In the genomic region with DNA sequence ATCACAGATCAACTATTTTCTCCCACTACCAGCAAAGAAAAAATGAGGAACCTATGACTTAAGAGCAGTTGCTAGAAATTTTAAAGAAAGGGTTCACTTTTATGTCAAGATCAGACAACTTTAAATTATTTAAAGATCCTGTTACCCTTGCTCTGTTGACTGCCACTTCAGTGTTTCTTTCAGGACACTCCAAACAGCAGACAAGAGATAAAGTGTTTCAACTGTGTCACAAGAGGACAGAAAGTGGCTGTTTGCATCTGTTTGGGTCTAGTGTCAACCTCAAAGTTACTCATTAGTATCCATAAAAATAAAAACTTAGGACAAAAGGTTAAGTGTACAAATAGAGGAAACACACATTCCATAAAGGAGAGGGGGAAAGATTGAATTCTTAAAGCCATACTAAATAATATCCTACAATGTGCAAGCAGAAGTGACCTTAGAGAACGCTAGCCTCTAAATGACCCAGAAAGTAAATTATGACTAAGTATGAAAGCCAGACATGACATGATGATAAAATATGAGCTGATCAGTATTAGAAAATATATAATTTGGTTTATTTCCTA, we compare ENCODE assay signal across 27 cellular contexts.
"Had no signal": no experiment of that assay in that cellular context is flagged by ENCODE, and none has a peak within 500 bp of the region (broad histone marks: within the 10 kb centered on the region; RNA-seq: fewer than 3 reads in every experiment).

No MANE protein-coding gene starts in this region.

- H3K4me3 Mint-ChIP-seq: activated CD4-positive, alpha-beta memory T cell treated with anti-CD3 and anti-CD28 coated beads, Interleukin-2, amount 10 ng/mL, durations not matched to agents 7 days and 5 days; activated CD4-positive, alpha-beta T cell treated with anti-CD3 and anti-CD28 coated beads, Interleukin-2, amount 10 ng/mL, durations not matched to agents 7 days and 5 days; activated naive CD8-positive, alpha-beta T cell; activated T-cell treated with anti-CD3 and anti-CD28 coated beads, Interleukin-2, amount 50 U/mL, for 4 hours; natural killer cell; T-helper 1 cell treated with Interleukin-12 subunit alpha and Interleukin-12 subunit beta and Interleukin-4 antibody, amounts not matched to agents 30 μg/mL and 1 μg/mL, for 36 hours had no signal

- H3K27ac Mint-ChIP-seq: activated CD4-positive, alpha-beta memory T cell treated with anti-CD3 and anti-CD28 coated beads, Interleukin-2, amount 10 ng/mL, durations not matched to agents 7 days and 5 days; activated CD4-positive, alpha-beta T cell treated with anti-CD3 and anti-CD28 coated beads, Interleukin-2, amount 10 ng/mL, durations not matched to agents 7 days and 5 days; activated naive CD8-positive, alpha-beta T cell; natural killer cell; T-helper 1 cell treated with Interleukin-12 subunit alpha and Interleukin-12 subunit beta and Interleukin-4 antibody, amounts not matched to agents 30 μg/mL and 1 μg/mL, for 36 hours had no signal

- ATAC-seq: activated T-cell treated with anti-CD3 and anti-CD28 coated beads, Interleukin-2, amount 50 U/mL, for 4 hours; body of pancreas; left colon; lower lobe of right lung; natural killer cell; right cardiac atrium; stimulated activated naive CD8-positive, alpha-beta T cell treated with anti-CD3 and anti-CD28 coated beads, Interleukin-15, Interleukin-2, amounts not matched to agents 100 U/mL and 50 U/mL, for 24 hours had no signal

- H3K27ac ChIP-seq: body of pancreas, coronary artery, dorsolateral prefrontal cortex, lower lobe of right lung, skin epidermis, testis, transverse colon had no signal

- H3K9me3 ChIP-seq: body of pancreas, lower lobe of right lung, testis, transverse colon had no signal

- H3K27me3 Mint-ChIP-seq: activated CD4-positive, alpha-beta memory T cell treated with anti-CD3 and anti-CD28 coated beads, Interleukin-2, amount 10 ng/mL, durations not matched to agents 7 days and 5 days; activated CD4-positive, alpha-beta T cell treated with anti-CD3 and anti-CD28 coated beads, Interleukin-2, amount 10 ng/mL, durations not matched to agents 7 days and 5 days; activated naive CD8-positive, alpha-beta T cell had no signal

- H3K27me3 ChIP-seq: body of pancreas, cardiac muscle cell, dorsolateral prefrontal cortex, testis, transverse colon had no signal

- H3K4me3 ChIP-seq: body of pancreas, cardiac muscle cell, coronary artery, dorsolateral prefrontal cortex, lower lobe of right lung, skin epidermis, testis, transverse colon had no signal

- H3K9me3 Mint-ChIP-seq: activated CD4-positive, alpha-beta memory T cell treated with anti-CD3 and anti-CD28 coated beads, Interleukin-2, amount 10 ng/mL, durations not matched to agents 7 days and 5 days; activated CD4-positive, alpha-beta T cell treated with anti-CD3 and anti-CD28 coated beads, Interleukin-2, amount 10 ng/mL, durations not matched to agents 7 days and 5 days; activated T-cell treated with anti-CD3 and anti-CD28 coated beads, Interleukin-2, amount 50 U/mL, for 4 hours; activated T-helper 2 cell treated with anti-CD3 and anti-CD28 coated beads, Interferon-gamma antibody, Interleukin-2, Interleukin-4, amounts not matched to agents 10 μg/mL and 5 μg/mL and 100 μg/mL, durations not matched to agents 14 hours and 24 hours and 36 hours; T-helper 1 cell treated with Interleukin-12 subunit alpha and Interleukin-12 subunit beta and Interleukin-4 antibody, amounts not matched to agents 30 μg/mL and 1 μg/mL, for 36 hours had no signal

- DNase-seq: activated CD4-positive, alpha-beta memory T cell treated with anti-CD3 and anti-CD28 coated beads, Interleukin-2, amount 10 ng/mL, durations not matched to agents 7 days and 5 days; activated CD4-positive, alpha-beta T cell treated with anti-CD3 and anti-CD28 coated beads, Interleukin-2, amount 10 ng/mL, durations not matched to agents 7 days and 5 days; activated CD4-positive, CD25-positive, alpha-beta regulatory T cell treated with anti-CD3 and anti-CD28 coated beads, Interleukin-2, amount 50 U/mL, for 72 hours; activated CD8-positive, alpha-beta memory T cell treated with anti-CD3 and anti-CD28 coated beads, Interleukin-2, amount 50 U/mL, for 48 hours; activated T-cell treated with anti-CD3 and anti-CD28 coated beads, Interleukin-2, amount 50 U/mL, for 4 hours; anterior cingulate cortex; body of pancreas; dorsolateral prefrontal cortex; effector memory CD4-positive, alpha-beta T cell; glutamatergic neuron; hippocampal formation; left colon; lower lobe of right lung; mesenchymal stem cell; natural killer cell; right cardiac atrium; stimulated activated CD4-positive, alpha-beta T cell treated with anti-CD3 and anti-CD28 coated beads, Interleukin-12 subunit alpha, Interleukin-12 subunit beta, amount 100 ng/mL, for 4 hours; stimulated activated CD4-positive, alpha-beta T cell treated with anti-CD3 and anti-CD28 coated beads, Interleukin-4, amount 100 ng/mL, for 1 hour; stimulated activated naive CD8-positive, alpha-beta T cell treated with anti-CD3 and anti-CD28 coated beads, Interleukin-15, Interleukin-2, amounts not matched to agents 100 U/mL and 50 U/mL, for 24 hours; testis; transverse colon had no signal

- H3K4me1 ChIP-seq: body of pancreas, lower lobe of right lung, testis, transverse colon had no signal
